Comparison of ENCODE assay signal across 8 cellular contexts in the genomic region with DNA sequence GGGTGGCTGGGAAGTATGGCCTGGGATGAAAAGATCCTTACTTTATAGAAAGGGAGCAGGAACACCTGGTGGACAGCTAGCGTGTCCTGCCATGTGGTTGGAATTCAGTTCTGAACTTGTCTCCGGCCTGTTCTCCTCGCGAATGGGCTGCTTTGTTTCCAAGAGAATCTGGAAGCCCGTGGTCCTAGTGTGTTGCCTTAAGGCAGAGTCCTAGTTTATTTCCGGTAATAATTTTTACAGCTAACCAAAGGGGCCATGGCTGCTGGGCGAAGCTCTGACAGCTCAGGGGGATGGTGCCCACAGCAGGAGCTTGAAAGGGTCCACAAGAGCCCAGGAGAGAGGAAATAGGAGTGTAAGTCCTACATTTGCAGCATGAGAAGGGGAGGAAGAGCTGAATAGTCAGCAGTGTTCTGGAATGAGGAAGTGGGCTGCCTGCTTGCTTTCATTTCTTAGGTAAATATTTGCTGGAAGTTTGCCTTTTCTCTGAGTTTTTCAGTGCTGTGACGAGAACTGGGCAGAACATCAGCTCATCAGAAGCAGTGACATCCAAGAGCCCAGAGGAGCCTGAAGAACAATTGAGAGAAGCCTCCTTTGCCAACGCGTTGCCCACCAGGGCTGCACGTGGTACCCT. TPM values are rescaled to one million over a fixed set of nuclear protein-coding genes. Genes with fewer than 3 reads are reported as not detected.
DNase-seq lines count a peak whose midpoint lies in the region; ATAC-seq and TF ChIP-seq lines count a peak whose summit lies in the region.

No MANE protein-coding gene starts in this region.

- no peaks in the 10 kb centered on the region for H3F3A ChIP-seq in smooth muscle cell (ENCODE audit: low read depth)

- H3K27me3 ChIP-seq in smooth muscle cell (ENCODE audit: low read depth) = no peaks in the 10 kb centered on the region
- peaks cover 0 to 2% (median 0%) of the 10 kb centered on the region in 3 donors for H3K27me3 ChIP-seq in psoas muscle (ENCODE audit: insufficient read depth in 3 of 3, low read length in 2 of 3)

- no peaks in the 10 kb centered on the region for H3K4me1 ChIP-seq in smooth muscle cell (ENCODE audit: low read depth)
- H3K4me1 ChIP-seq in psoas muscle = no peaks in the 10 kb centered on the region

- H3K4me3 Mint-ChIP-seq in activated T-helper 1 cell treated with anti-CD3 and anti-CD28 coated beads, Interleukin-12 subunit alpha, Interleukin-12 subunit beta, Interleukin-2, Interleukin-4 antibody, amounts not matched to agents 30 ng/mL and 10 ng/mL and 1 ng/mL, durations not matched to agents 14 hours and 24 hours and 36 hours = no peak overlapping the region

- H3K27me3 Mint-ChIP-seq in activated T-helper 1 cell treated with anti-CD3 and anti-CD28 coated beads, Interleukin-12 subunit alpha, Interleukin-12 subunit beta, Interleukin-2, Interleukin-4 antibody, amounts not matched to agents 30 ng/mL and 10 ng/mL and 1 ng/mL, durations not matched to agents 14 hours and 24 hours and 36 hours (ENCODE audit: insufficient read depth) = no peaks in the 10 kb centered on the region

- H2AFZ ChIP-seq in smooth muscle cell (ENCODE audit: low read depth) = peak overlapping the region; percentile 86

- no peaks in the 10 kb centered on the region for H3K4me1 Mint-ChIP-seq in activated T-helper 1 cell treated with anti-CD3 and anti-CD28 coated beads, Interleukin-12 subunit alpha, Interleukin-12 subunit beta, Interleukin-2, Interleukin-4 antibody, amounts not matched to agents 30 ng/mL and 10 ng/mL and 1 ng/mL, durations not matched to agents 14 hours and 24 hours and 36 hours (ENCODE audit: low read depth)

- no peak overlapping the region for H3K9ac ChIP-seq in smooth muscle cell (ENCODE audit: low read depth)

- H3K36me3 Mint-ChIP-seq in activated T-helper 1 cell treated with anti-CD3 and anti-CD28 coated beads, Interleukin-12 subunit alpha, Interleukin-12 subunit beta, Interleukin-2, Interleukin-4 antibody, amounts not matched to agents 30 ng/mL and 10 ng/mL and 1 ng/mL, durations not matched to agents 14 hours and 24 hours and 36 hours (ENCODE audit: low read depth) = no peaks in the 10 kb centered on the region

- H3K36me3 ChIP-seq in smooth muscle cell (ENCODE audit: low read depth) (no peaks in the 10 kb centered on the region), psoas muscle (ENCODE audit: insufficient read depth in 1 of 2, low read depth in 1 of 2) (no peaks in the 10 kb centered on the region)

- H4K20me1 ChIP-seq in smooth muscle cell (ENCODE audit: low read depth) = no peaks in the 10 kb centered on the region

- H3K27ac Mint-ChIP-seq in activated T-helper 1 cell treated with anti-CD3 and anti-CD28 coated beads, Interleukin-12 subunit alpha, Interleukin-12 subunit beta, Interleukin-2, Interleukin-4 antibody, amounts not matched to agents 30 ng/mL and 10 ng/mL and 1 ng/mL, durations not matched to agents 14 hours and 24 hours and 36 hours = no peak overlapping the region

- H3K4me3 ChIP-seq in smooth muscle cell (peak overlapping the region; percentile 29), psoas muscle (no peak overlapping the region)

- ATAC-seq in GM18868 (IDR thresholded peaks at IDR 0.05; ENCODE audit: unreplicated experiment) (peak; percentile 70), psoas muscle (no peak)

- H3K4me2 ChIP-seq in smooth muscle cell = no peak overlapping the region

- DNase-seq in MV-4-11 (lab: John Stamatoyannopoulos, UW) (peak; percentile 51), epithelial cell of prostate (ENCODE audit: low read depth, low spot score) (peak; percentile 16), smooth muscle cell (lab: John Stamatoyannopoulos, UW; ENCODE audit: unreplicated experiment) (no peak), SHP77 treated with DMSO at 0.1 percent for 48 hours (lab: John Stamatoyannopoulos, UW) (no peak), psoas muscle (no peak)
- no peak for DNase-seq in effector CD4-positive, alpha-beta T cell
- no peak for DNase-seq in activated T-helper 1 cell treated with anti-CD3 and anti-CD28 coated beads, Interleukin-12 subunit alpha, Interleukin-12 subunit beta, Interleukin-2, Interleukin-4 antibody, amounts not matched to agents 30 ng/mL and 10 ng/mL and 1 ng/mL, durations not matched to agents 14 hours and 24 hours and 36 hours (ENCODE audit: low spot score)

- TF ChIP-seq CTCF in smooth muscle cell (IDR thresholded peaks at IDR 0.05; ENCODE audit: borderline replicate concordance, insufficient read depth, poor library complexity, severe bottlenecking) (no peak), psoas muscle (IDR thresholded peaks at IDR 0.05) (no peak)

- H3K27ac ChIP-seq in epithelial cell of prostate (peak overlapping the region; percentile 33), smooth muscle cell (ENCODE audit: low read depth) (no peak overlapping the region), psoas muscle (no peak overlapping the region)

- intact Hi-C loops in psoas muscle (cut with DNase I) = no loop called here
- intact Hi-C loops in activated T-helper 1 cell treated with anti-CD3 and anti-CD28 coated beads, Interleukin-12 subunit alpha, Interleukin-12 subunit beta, Interleukin-2, Interleukin-4 antibody, amounts not matched to agents 30 ng/mL and 10 ng/mL and 1 ng/mL, durations not matched to agents 14 hours and 24 hours and 36 hours (cut with micrococcal nuclease) = no loop called here

- H3K79me2 ChIP-seq in smooth muscle cell (ENCODE audit: low read depth) = no peaks in the 10 kb centered on the region

- 92% methylated on average over 11 of the region's 11 CpGs for WGBS in smooth muscle cell (ENCODE audit: low lambda C conversion rate)
- 83 to 86% (median 83%) methylated on average over 11 of the region's 11 CpGs for WGBS in psoas muscle, 3 donors

- H3K9me3 Mint-ChIP-seq in activated T-helper 1 cell treated with anti-CD3 and anti-CD28 coated beads, Interleukin-12 subunit alpha, Interleukin-12 subunit beta, Interleukin-2, Interleukin-4 antibody, amounts not matched to agents 30 ng/mL and 10 ng/mL and 1 ng/mL, durations not matched to agents 14 hours and 24 hours and 36 hours = no peaks in the 10 kb centered on the region

- H3K9me3 ChIP-seq in smooth muscle cell (replicated peaks; ENCODE audit: low read depth) (no peaks in the 10 kb centered on the region), psoas muscle (no peaks in the 10 kb centered on the region)

RNA-seq across cellular contexts. Expression of gene IGFBPL1, which starts 13.1 kb away (rescaled TPM):
- total RNA-seq in smooth muscle cell (7.9 and 9.4 TPM in 2 replicates), psoas muscle (under 1 TPM in 2 of 4 donors, not detected in 2; 0.42 to 0.51 TPM)
- polyA plus RNA-seq in smooth muscle cell (2.1 and 2.9 TPM in 2 replicates), psoas muscle (under 1 TPM in 1 of 3 donors, not detected in 2; 0.10 TPM)
- not detected in 2 replicates for total RNA-seq in activated T-helper 1 cell treated with anti-CD3 and anti-CD28 coated beads, Interleukin-12 subunit alpha, Interleukin-12 subunit beta, Interleukin-2, Interleukin-4 antibody, amounts not matched to agents 30 ng/mL and 10 ng/mL and 1 ng/mL, durations not matched to agents 14 hours and 24 hours and 36 hours

RNA-seq across cellular contexts. Expression of gene ALDH1B1, which starts 44.8 kb away (rescaled TPM):
- total RNA-seq in smooth muscle cell (24.6 and 25.3 TPM in 2 replicates), psoas muscle (100 to 1,000 TPM in 3 of 4 donors, 10 to 100 TPM in 1; 24.9 to 120 (median 107) TPM)
- polyA plus RNA-seq in smooth muscle cell (29.0 and 31.9 TPM in 2 replicates), psoas muscle (10 to 100 TPM; 34.3 to 46.9 (median 45.3) TPM)
- 31.2 and 31.4 TPM in 2 replicates for total RNA-seq in activated T-helper 1 cell treated with anti-CD3 and anti-CD28 coated beads, Interleukin-12 subunit alpha, Interleukin-12 subunit beta, Interleukin-2, Interleukin-4 antibody, amounts not matched to agents 30 ng/mL and 10 ng/mL and 1 ng/mL, durations not matched to agents 14 hours and 24 hours and 36 hours

Comparison
In these comparisons a context has a peak if more than half of its experiments do, and no peak if none do; other contexts are left out.
1. DNase-seq: peak in MV-4-11 (single experiment) and epithelial cell of prostate (single experiment); none in smooth muscle cell (single experiment), SHP77 treated with DMSO at 0.1 percent for 48 hours (single experiment), psoas muscle (0 of 2), effector CD4-positive, alpha-beta T cell (single experiment) and activated T-helper 1 cell treated with anti-CD3 and anti-CD28 coated beads, Interleukin-12 subunit alpha, Interleukin-12 subunit beta, Interleukin-2, Interleukin-4 antibody, amounts not matched to agents 30 ng/mL and 10 ng/mL and 1 ng/mL, durations not matched to agents 14 hours and 24 hours and 36 hours (single experiment).